Comparison of ENCODE assay signal across 23 cellular contexts in genomic region chr22:36839356-36840073, GRCh38. TPM values are rescaled to one million over a fixed set of nuclear protein-coding genes. Genes with fewer than 3 reads are reported as not detected.
A peak's percentile ranks its signal among the peaks of the same experiment; 100 is the strongest.
DNase-seq lines count a peak whose midpoint lies in the region; ATAC-seq and TF ChIP-seq lines count a peak whose summit lies in the region.
"Had no signal": no experiment of that assay in that cellular context is flagged by ENCODE, and none has a peak within 500 bp of the region (broad histone marks: within the 10 kb centered on the region; RNA-seq: fewer than 3 reads in every experiment).

No MANE protein-coding gene starts in this region.

- no peak overlapping the region for H3K4ac ChIP-seq in IMR-90 (ENCODE audit: low read depth, low read length)

- no peak overlapping the region for H4K91ac ChIP-seq in IMR-90 (ENCODE audit: insufficient read depth, low read depth, low read length)

- no peak overlapping the region for H3K4me3 ChIP-seq in IMR-90 (ENCODE audit: insufficient read depth, low read depth, low read length)

- H2BK120ac ChIP-seq in IMR-90 (ENCODE audit: low read depth, low read length): no peak overlapping the region

- no peak overlapping the region for H4K8ac ChIP-seq in IMR-90 (ENCODE audit: low read depth in 2 of 2, low read length in 2 of 2)

- H3K4me1 ChIP-seq in IMR-90 (ENCODE audit: control insufficient read depth, insufficient read depth, low read length): no peaks in the 10 kb centered on the region

- in situ Hi-C loops in IMR-90 (cut with MboI; ENCODE audit: low sequenced_read_pairs): no loop called here
- in situ Hi-C loops in ACHN (cut with HindIII; ENCODE audit: low pct_ligation_motif_present, low pct_unique_long_range_greater_than_20kb, low sequenced_read_pairs): no loop called here

- CTCF ChIA-PET in IMR-90 (lab: Yijun Ruan, JAX): no interaction called here

- peaks cover 13 to 17% (median 15%) of the 10 kb centered on the region in 3 donors for H3K4me1 Mint-ChIP-seq in naive B cell

- TF ChIP-seq CTCF in IMR-90 (conservative IDR thresholded peaks at IDR 0.05; ENCODE audit: low read depth, low read length): no peak

- H2AFZ ChIP-seq in IMR-90 (replicated peaks; ENCODE audit: low read length, poor library complexity): no peak overlapping the region

- H3K27ac Mint-ChIP-seq in naive B cell: peak overlapping the region in 5 of 6 donors; percentile 4 to 96 (median 55)
- H3K27ac Mint-ChIP-seq: activated CD8-positive, alpha-beta T cell treated with anti-CD3 and anti-CD28 coated beads, Interleukin-2, amount 10 ng/mL, durations not matched to agents 7 days and 5 days; activated naive CD4-positive, alpha-beta T cell treated with anti-CD3 and anti-CD28 coated beads for 36 hours; nephron; stimulated activated effector memory CD8-positive, alpha-beta T cell treated with anti-CD3 and anti-CD28 coated beads, Interleukin-12 subunit alpha, Interleukin-12 subunit beta, amount 100 ng/mL, for 72 hours had no signal

- no peak overlapping the region for H3K14ac ChIP-seq in IMR-90 (replicated peaks; ENCODE audit: low read depth, low read length)

- no peaks in the 10 kb centered on the region for H3K36me3 ChIP-seq in IMR-90 (ENCODE audit: control insufficient read depth, insufficient read depth, low read length)

- no peak overlapping the region for H2BK15ac ChIP-seq in IMR-90 (ENCODE audit: low read depth, low read length)

- H3K9me1 ChIP-seq in IMR-90 (ENCODE audit: insufficient read depth, low read length): no peaks in the 10 kb centered on the region

- intact Hi-C loops in IMR-90 (cut with micrococcal nuclease) (no loop called here), Right ventricle myocardium inferior (cut with DNase I) (no loop called here)

- DNase-seq in Daoy (ENCODE audit: low read depth) (peak; percentile 83), IMR-90 (peak; percentile 9), amniotic epithelial cell (ENCODE audit: low read depth) (peak; percentile 7), naive B cell (peak; percentile 30), NCI-H1694 treated with DMSO at 0.1 percent for 48 hours (lab: John Stamatoyannopoulos, UW) (no peak), Right ventricle myocardium inferior (ENCODE audit: missing footprints) (no peak), ACHN (no peak)
- DNase-seq: activated CD4-positive, CD25-positive, alpha-beta regulatory T cell treated with anti-CD3 and anti-CD28 coated beads, Interleukin-2, amount 50 U/mL, for 72 hours; activated CD8-positive, alpha-beta T cell treated with anti-CD3 and anti-CD28 coated beads, Interleukin-2, amount 10 ng/mL, durations not matched to agents 7 days and 5 days; activated naive CD4-positive, alpha-beta T cell treated with anti-CD3 and anti-CD28 coated beads for 36 hours; activated T-cell treated with anti-CD3 and anti-CD28 coated beads, Interleukin-2, amount 50 U/mL, for 4 hours; H7; left colon; midbrain; NCI-H1930; NCI-H2227 treated with DMSO at 0.1 percent for 48 hours; T-helper 9 cell had no signal

- no peak for TF ChIP-seq POLR2A in IMR-90 (IDR thresholded peaks at IDR 0.05; ENCODE audit: low read depth, low read length)

- H3K9me3 Mint-ChIP-seq in naive B cell: peaks cover 7 to 30% (median 11%) of the 10 kb centered on the region in 7 donors
- H3K9me3 Mint-ChIP-seq: stimulated activated effector memory CD8-positive, alpha-beta T cell treated with anti-CD3 and anti-CD28 coated beads, Interleukin-12 subunit alpha, Interleukin-12 subunit beta, amount 100 ng/mL, for 72 hours had no signal

- dilution Hi-C loops in IMR-90 (cut with HindIII; ENCODE audit: low sequenced_read_pairs, unreplicated experiment): no loop called here

- no peaks in the 10 kb centered on the region for H4K20me1 ChIP-seq in IMR-90 (ENCODE audit: insufficient read depth, low read length)

- peaks cover 6 to 16% of the 10 kb centered on the region in 2 donors for H3K36me3 Mint-ChIP-seq in naive B cell
- H3K36me3 Mint-ChIP-seq: stimulated activated effector memory CD8-positive, alpha-beta T cell treated with anti-CD3 and anti-CD28 coated beads, Interleukin-12 subunit alpha, Interleukin-12 subunit beta, amount 100 ng/mL, for 72 hours had no signal

- no peak overlapping the region for H3K9ac ChIP-seq in IMR-90 (ENCODE audit: low read depth, low read length)
- H3K9ac ChIP-seq: KMS-11 had no signal

- no TSS peak for BruUV-seq in IMR-90 (replicated peaks; lab: Mats Ljungman, UMichigan)

- 51% methylated on average over 6 of the region's 10 CpGs; no CpG with 5 or more reads in 1 of the 2 experiments for WGBS in IMR-90 (ENCODE audit: extremely low coverage in 2 of 2, insufficient read length in 1 of 2), 2 experiments

- ATAC-seq in IMR-90 (ENCODE audit: low read depth) (no peak), naive B cell (ENCODE audit: low read depth in 2 of 2) (peak; percentile 95 to 96), Right ventricle myocardium inferior (no peak), HG02973 (IDR thresholded peaks at IDR 0.05; ENCODE audit: unreplicated experiment) (no peak)
- ATAC-seq: activated CD8-positive, alpha-beta T cell treated with anti-CD3 and anti-CD28 coated beads, Interleukin-2, amount 10 ng/mL, durations not matched to agents 7 days and 5 days; activated T-cell treated with anti-CD3 and anti-CD28 coated beads, Interleukin-2, amount 50 U/mL, for 4 hours; left colon; stimulated activated effector memory CD8-positive, alpha-beta T cell treated with anti-CD3 and anti-CD28 coated beads, Interleukin-12 subunit alpha, Interleukin-12 subunit beta, amount 100 ng/mL, for 72 hours had no signal

- H3K56ac ChIP-seq in IMR-90 (ENCODE audit: extremely low read depth, insufficient read depth, low read length): no peak overlapping the region

- no peaks in the 10 kb centered on the region for H3K79me1 ChIP-seq in IMR-90 (ENCODE audit: low read depth in 1 of 2, low read length in 2 of 2)

- H3K27ac ChIP-seq in IMR-90 (ENCODE audit: insufficient read depth, low read length): no peak overlapping the region
- H3K27ac ChIP-seq: KMS-11 had no signal

- H3K4me2 ChIP-seq in IMR-90 (ENCODE audit: low read depth, low read length): no peak overlapping the region
- H3K4me2 ChIP-seq: KMS-11 had no signal

- H3K23ac ChIP-seq in IMR-90 (ENCODE audit: low read depth, low read length): no peak overlapping the region

- H4K5ac ChIP-seq in IMR-90 (ENCODE audit: low read depth, low read length): no peak overlapping the region

- H3K9me3 ChIP-seq in IMR-90 (ENCODE audit: control insufficient read depth, insufficient read depth, low read length): no peaks in the 10 kb centered on the region; the same call in 1 of the 2 replicates

- no peak for TF ChIP-seq RAD21 in IMR-90 (IDR thresholded peaks at IDR 0.05; ENCODE audit: low read length)

- POLR2A ChIA-PET in IMR-90 (lab: Charles Lee; ENCODE audit: unreplicated experiment): no interaction called here

- no peak overlapping the region for H2BK20ac ChIP-seq in IMR-90 (ENCODE audit: low read depth, low read length)

- peaks cover 17% of the 10 kb centered on the region for H3K27me3 ChIP-seq in IMR-90 (ENCODE audit: control insufficient read depth, insufficient read depth, low read length)

- H3K18ac ChIP-seq in IMR-90 (ENCODE audit: low read depth, low read length): no peak overlapping the region

- no peak overlapping the region for H2AK5ac ChIP-seq in IMR-90 (ENCODE audit: low read depth, low read length)

- H3K4me3 Mint-ChIP-seq in naive B cell: peak overlapping the region in 4 of 8 donors; percentile 27 to 76 (median 48)
- H3K4me3 Mint-ChIP-seq: activated CD8-positive, alpha-beta T cell treated with anti-CD3 and anti-CD28 coated beads, Interleukin-2, amount 10 ng/mL, durations not matched to agents 7 days and 5 days; activated naive CD4-positive, alpha-beta T cell treated with anti-CD3 and anti-CD28 coated beads for 36 hours; activated T-cell treated with anti-CD3 and anti-CD28 coated beads, Interleukin-2, amount 50 U/mL, for 4 hours; nephron; stimulated activated effector memory CD8-positive, alpha-beta T cell treated with anti-CD3 and anti-CD28 coated beads, Interleukin-12 subunit alpha, Interleukin-12 subunit beta, amount 100 ng/mL, for 72 hours had no signal

- no peak overlapping the region for H2BK5ac ChIP-seq in IMR-90 (ENCODE audit: low read depth, low read length, poor library complexity, severe bottlenecking)

- H2AK9ac ChIP-seq in IMR-90 (replicated peaks; ENCODE audit: low read depth, low read length, poor library complexity): no peak overlapping the region

- peaks cover 16 to 44% (median 25%) of the 10 kb centered on the region in 3 donors for H3K27me3 Mint-ChIP-seq in naive B cell

TF ChIP-seq in IMR-90, 13 proteins besides CTCF, POLR2A, EP300 and RAD21:
- no peak for TF ChIP-seq MAFK (IDR thresholded peaks at IDR 0.05; ENCODE audit: low read depth, low read length)
- TF ChIP-seq CEBPB (IDR thresholded peaks at IDR 0.05; ENCODE audit: low read depth, low read length): no peak
- no peak for TF ChIP-seq FOS (IDR thresholded peaks at IDR 0.05; ENCODE audit: low read depth, low read length)
- TF ChIP-seq RFX5 (IDR thresholded peaks at IDR 0.05; ENCODE audit: low read depth, low read length): no peak
- no peak for TF ChIP-seq USF2 (IDR thresholded peaks at IDR 0.05; ENCODE audit: low read depth, low read length)
- no peak for TF ChIP-seq SMC3 (IDR thresholded peaks at IDR 0.05; ENCODE audit: low read depth, low read length)

RNA-seq across cellular contexts. Expression of gene NCF4, which starts 21.3 kb away (rescaled TPM):
- 0.23 and 1.7 TPM in 2 replicates for total RNA-seq in Daoy (2014; rRNA removed; shearing (Covaris generic))
- total RNA-seq in IMR-90 (2012; rRNA removed): not detected in 2 replicates
- not detected in 2 replicates for polyA plus RNA-seq in IMR-90 (2012; rRNA removed)
- not detected in 2 replicates for polyA plus RNA-seq in IMR-90 (2012; cell fraction: cytosol; rRNA removed)
- not detected in 2 replicates for polyA plus RNA-seq in IMR-90 (2012; cell fraction: nucleus; rRNA removed; ENCODE audit: low replicate concordance)
- 100 to 1,000 TPM in 1 of 6 donors, 10 to 100 TPM in 5; 62.7 to 103 (median 95.9) TPM for polyA plus RNA-seq in naive B cell (ENCODE audit: low read depth in 6 of 6)
- total RNA-seq in Right ventricle myocardium inferior: 9.4 TPM
- total RNA-seq: epithelial cell of proximal tubule, H7 had no signal

RNA-seq across cellular contexts. Expression of gene PVALB, which starts 22.7 kb away (rescaled TPM):
- not detected in 2 replicates for total RNA-seq in Daoy (2014; rRNA removed; shearing (Covaris generic))
- total RNA-seq in IMR-90 (2012; rRNA removed): not detected in 2 replicates
- not detected in 2 replicates for polyA plus RNA-seq in IMR-90 (2012; rRNA removed)
- polyA plus RNA-seq in IMR-90 (2012; cell fraction: cytosol; rRNA removed): not detected in 2 replicates
- not detected in 2 replicates for polyA plus RNA-seq in IMR-90 (2012; cell fraction: nucleus; rRNA removed; ENCODE audit: low replicate concordance)
- 1 to 10 TPM in 2 of 6 donors, under 1 TPM in 1, not detected in 3; 0.73 to 1.5 (median 1.3) TPM for polyA plus RNA-seq in naive B cell (ENCODE audit: low read depth in 6 of 6)
- not detected for total RNA-seq in Right ventricle myocardium inferior
- total RNA-seq: activated CD8-positive, alpha-beta T cell treated with anti-CD3 and anti-CD28 coated beads, Interleukin-2, amount 10 ng/mL, durations not matched to agents 7 days and 5 days; activated naive CD4-positive, alpha-beta T cell treated with anti-CD3 and anti-CD28 coated beads for 36 hours; activated T-cell treated with anti-CD3 and anti-CD28 coated beads, Interleukin-2, amount 50 U/mL, for 4 hours; epithelial cell of proximal tubule; left colon; posterior vena cava had no signal

Comparison
In these comparisons a context has a peak if more than half of its experiments do, and no peak if none do; other contexts are left out.
1. DNase-seq: peak in Daoy (single experiment), IMR-90 (single experiment), amniotic epithelial cell (single experiment) and naive B cell (single experiment); none in NCI-H1694 treated with DMSO at 0.1 percent for 48 hours (single experiment), Right ventricle myocardium inferior (single experiment) and ACHN (single experiment).
2. ATAC-seq: peak in naive B cell (2 of 2); none in IMR-90 (single experiment), Right ventricle myocardium inferior (single experiment) and HG02973 (single experiment).